In genomic region chr2:64873472-64873924, GRCh38 we compare ENCODE assay signal across 8 cellular contexts.
DNase-seq lines count a peak whose midpoint lies in the region; ATAC-seq and TF ChIP-seq lines count a peak whose summit lies in the region.

No MANE protein-coding gene starts in this region.

- no peak overlapping the region for H2AK5ac ChIP-seq in mesenchymal stem cell (ENCODE audit: low read length, severe bottlenecking)

- WGBS in mesenchymal stem cell, result 2% methylated on average over 14 of the region's 14 CpGs

- H3K27me3 ChIP-seq in mesenchymal stem cell (ENCODE audit: control insufficient read depth in 1 of 2, insufficient read depth in 1 of 2, low read length in 2 of 2), result peaks cover 0 to 7% of the 10 kb centered on the region in 2 experiments

- TF ChIP-seq CTCF in choroid plexus epithelial cell (conservative IDR thresholded peaks at IDR 0.05; ENCODE audit: low read depth, low read length), result peak; percentile 94

- no peak overlapping the region for H3K18ac ChIP-seq in mesenchymal stem cell (ENCODE audit: low read depth in 1 of 2, low read length in 2 of 2)

- no peaks in the 10 kb centered on the region for H3K36me3 Mint-ChIP-seq in activated CD4-positive, alpha-beta T cell treated with anti-CD3 and anti-CD28 coated beads for 36 hours (ENCODE audit: low read depth)

- H3K4me3 ChIP-seq in choroid plexus epithelial cell (ENCODE audit: low read depth, low read length) (no peak overlapping the region), mesenchymal stem cell (ENCODE audit: insufficient read depth in 1 of 2, low read depth in 1 of 2, low read length in 2 of 2) (peak overlapping the region in 1 of 2 experiments; percentile 64)

- H2BK5ac ChIP-seq in mesenchymal stem cell (ENCODE audit: low read depth, low read length, poor library complexity, severe bottlenecking), result no peak overlapping the region

- H3K4me2 ChIP-seq in mesenchymal stem cell (ENCODE audit: low read length, poor library complexity, severe bottlenecking), result no peak overlapping the region

- no peaks in the 10 kb centered on the region for H3K9me3 Mint-ChIP-seq in activated CD4-positive, alpha-beta T cell treated with anti-CD3 and anti-CD28 coated beads for 36 hours (ENCODE audit: low read depth)

- H3K36me3 ChIP-seq in mesenchymal stem cell (ENCODE audit: control insufficient read depth in 1 of 2, insufficient read depth in 2 of 2, low read depth in 1 of 2, low read length in 2 of 2), result no peaks in the 10 kb centered on the region

- no peak overlapping the region for H2AFZ ChIP-seq in mesenchymal stem cell (ENCODE audit: low read depth, low read length)

- CTCF ChIA-PET in activated CD4-positive, alpha-beta T cell treated with anti-CD3 and anti-CD28 coated beads for 36 hours (lab: Charles Lee), result interaction anchor here (0.7 to 2.3 kb wide), 16 partner anchors 15 to 542 kb away, joined by 3 to 10 read pairs (median 4); partner anchors contain the start of gene AFTPH

- H3K9me3 ChIP-seq in mesenchymal stem cell (ENCODE audit: control insufficient read depth, low read length), result no peaks in the 10 kb centered on the region

- H3K14ac ChIP-seq in mesenchymal stem cell (ENCODE audit: low read length in 2 of 2), result no peak overlapping the region

- no peak overlapping the region for H3K4ac ChIP-seq in mesenchymal stem cell (ENCODE audit: low read depth in 1 of 2, low read length in 2 of 2)

- H2BK120ac ChIP-seq in mesenchymal stem cell (ENCODE audit: low read depth, low read length), result no peak overlapping the region

- H4K91ac ChIP-seq in mesenchymal stem cell (ENCODE audit: low read length), result no peak overlapping the region

- H3K4me1 ChIP-seq in mesenchymal stem cell (ENCODE audit: control insufficient read depth, insufficient read depth, low read depth, low read length), result peaks cover 2% of the 10 kb centered on the region

- no peak overlapping the region for H4K8ac ChIP-seq in mesenchymal stem cell (ENCODE audit: low read length)

- H3K4me1 Mint-ChIP-seq in activated CD4-positive, alpha-beta T cell treated with anti-CD3 and anti-CD28 coated beads for 36 hours, result peaks cover 3% of the 10 kb centered on the region

- peak overlapping the region; percentile 58 for H3K9ac ChIP-seq in mesenchymal stem cell (ENCODE audit: low read length)

- H3K4me3 Mint-ChIP-seq in activated CD4-positive, alpha-beta T cell treated with anti-CD3 and anti-CD28 coated beads for 36 hours, result no peak overlapping the region

- ATAC-seq in GM18520 (IDR thresholded peaks at IDR 0.05; ENCODE audit: unreplicated experiment) (peak; percentile 67), HG02981 (IDR thresholded peaks at IDR 0.05; ENCODE audit: unreplicated experiment) (peak; percentile 89)
- ATAC-seq in activated CD4-positive, alpha-beta T cell treated with anti-CD3 and anti-CD28 coated beads for 36 hours, result peak; percentile 93

- H3K27ac Mint-ChIP-seq in activated CD4-positive, alpha-beta T cell treated with anti-CD3 and anti-CD28 coated beads for 36 hours, result no peak overlapping the region

- intact Hi-C loops in activated CD4-positive, alpha-beta T cell treated with anti-CD3 and anti-CD28 coated beads for 36 hours (cut with DNase I, micrococcal nuclease), result loop anchor here (1.0 to 5.0 kb wide), 7 partner anchors 227 to 826 kb away; no protein-coding TSS in a partner anchor

- H3K27ac ChIP-seq in mesenchymal stem cell (ENCODE audit: low read length, poor library complexity, severe bottlenecking), result no peak overlapping the region

- DNase-seq in AG08395 (ENCODE audit: low spot score), result peak; percentile 69
- peak; percentile 15 for DNase-seq in NCI-H2196 treated with DMSO at 0.1 percent for 48 hours (lab: John Stamatoyannopoulos, UW; ENCODE audit: unreplicated experiment)
- DNase-seq in activated CD4-positive, alpha-beta T cell treated with anti-CD3 and anti-CD28 coated beads for 36 hours, result peak; percentile 89
- DNase-seq in choroid plexus epithelial cell (ENCODE audit: low read depth), result peak; percentile 49
- peak; percentile 59 for DNase-seq in mesenchymal stem cell
- peak; percentile 74 for DNase-seq in stimulated activated CD8-positive, alpha-beta memory T cell treated with anti-CD3 and anti-CD28 coated beads, Interleukin-15, amount 100 ng/mL, for 24 hours (ENCODE audit: low read depth)

- H2BK12ac ChIP-seq in mesenchymal stem cell (ENCODE audit: low read length in 2 of 2), result no peak overlapping the region

- POLR2A ChIA-PET in activated CD4-positive, alpha-beta T cell treated with anti-CD3 and anti-CD28 coated beads for 36 hours (lab: Charles Lee), result no interaction called here

- H2BK15ac ChIP-seq in mesenchymal stem cell (ENCODE audit: low read depth, poor library complexity, severe bottlenecking), result no peak overlapping the region

- no peaks in the 10 kb centered on the region for H3K27me3 Mint-ChIP-seq in activated CD4-positive, alpha-beta T cell treated with anti-CD3 and anti-CD28 coated beads for 36 hours

- no peak overlapping the region for H3K23ac ChIP-seq in mesenchymal stem cell (ENCODE audit: low read length in 2 of 2)

- no peaks in the 10 kb centered on the region for H3K79me1 ChIP-seq in mesenchymal stem cell (replicated peaks; ENCODE audit: low read length, poor library complexity, severe bottlenecking)

Comparison
In these comparisons a context has a peak if more than half of its experiments do, and no peak if none do; other contexts are left out.
1. DNase-seq: peak in every context shown above with its lines; median percentile 89 in activated CD4-positive, alpha-beta T cell treated with anti-CD3 and anti-CD28 coated beads for 36 hours; 74 in stimulated activated CD8-positive, alpha-beta memory T cell treated with anti-CD3 and anti-CD28 coated beads, Interleukin-15, amount 100 ng/mL, for 24 hours; 69 in AG08395; 59 in mesenchymal stem cell; 49 in choroid plexus epithelial cell; 15 in NCI-H2196 treated with DMSO at 0.1 percent for 48 hours.